26 cellular contexts compared by ENCODE assay signal in the genomic region with DNA sequence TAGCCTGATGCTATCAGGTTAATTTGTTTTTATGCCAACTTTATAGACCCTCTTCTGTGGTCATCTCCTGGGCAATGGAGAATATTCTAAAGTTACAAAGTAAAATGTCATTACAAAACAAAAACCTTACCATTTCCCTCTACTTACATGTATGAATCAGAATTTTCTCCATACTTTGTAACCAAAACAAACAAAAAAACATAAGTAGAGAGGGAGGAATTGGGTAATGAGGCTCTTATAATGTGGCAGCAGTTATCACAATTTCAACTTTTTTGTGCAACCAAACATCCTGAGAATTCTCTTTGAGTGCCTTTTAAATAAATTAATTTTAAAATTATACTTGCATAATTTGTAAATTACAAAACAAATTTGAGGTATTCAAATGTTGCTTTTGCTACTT.
"Had no signal": no experiment of that assay in that cellular context is flagged by ENCODE, and none has a peak within 500 bp of the region (broad histone marks: within the 10 kb centered on the region; RNA-seq: fewer than 3 reads in every experiment).

No MANE protein-coding gene starts in this region.

- FAIRE-seq: endometrium, kidney, pancreas, small intestine had no signal

- H3K4me1 Mint-ChIP-seq: mesothelial cell of epicardium, natural killer cell had no signal

- H3K27ac Mint-ChIP-seq: memory B cell, mesothelial cell of epicardium, natural killer cell, progenitor cell of endocrine pancreas had no signal

- DNase-seq: cortex of kidney; effector memory CD4-positive, alpha-beta T cell; foreskin melanocyte; head of caudate nucleus; kidney; left cardiac atrium; left ventricle myocardium inferior; lower lobe of right lung; natural killer cell; nucleus accumbens; pancreas; right cardiac atrium; small intestine; stimulated activated CD4-positive, alpha-beta T cell treated with anti-CD3 and anti-CD28 coated beads, Interleukin-12 subunit alpha, Interleukin-12 subunit beta, amount 100 ng/mL, for 4 hours; stimulated activated naive CD4-positive, alpha-beta T cell; stomach; substantia nigra; transverse colon had no signal

- H3K27ac ChIP-seq: hepatocyte, left ventricle myocardium inferior, lower lobe of right lung, pancreas, stomach, thoracic aorta, transverse colon had no signal

- H3K4me3 Mint-ChIP-seq: memory B cell, mesothelial cell of epicardium, natural killer cell, neural crest cell had no signal

- H3K27me3 ChIP-seq: hepatocyte, pancreas, stomach, transverse colon had no signal

- H2AFZ ChIP-seq: hepatocyte had no signal

- ATAC-seq: esophagus mucosa, left cardiac atrium, lower lobe of right lung, natural killer cell, pancreas, right cardiac atrium had no signal

- H3K9me3 ChIP-seq: left ventricle myocardium inferior, lower lobe of right lung, pancreas, stomach, thoracic aorta, transverse colon had no signal

- H3K36me3 ChIP-seq: left ventricle myocardium inferior, lower lobe of right lung, pancreas, stomach, thoracic aorta, transverse colon had no signal

- H3K79me2 ChIP-seq: hepatocyte had no signal

- H3K4me1 ChIP-seq: lower lobe of right lung, pancreas, stomach, transverse colon had no signal

- H3K36me3 Mint-ChIP-seq: memory B cell, mesothelial cell of epicardium, natural killer cell had no signal

- H3K4me3 ChIP-seq: hepatocyte, left ventricle myocardium inferior, lower lobe of right lung, pancreas, stomach, thoracic aorta, transverse colon had no signal

- H3K9me3 Mint-ChIP-seq: memory B cell, mesothelial cell of epicardium had no signal

- H3K4me2 ChIP-seq: hepatocyte had no signal

- H3K27me3 Mint-ChIP-seq: memory B cell, progenitor cell of endocrine pancreas had no signal
